In genomic region chr17:43212641-43213490, GRCh38 we compare ENCODE assay signal across 8 cellular contexts. TPM values are rescaled to one million over a fixed set of nuclear protein-coding genes. Genes with fewer than 3 reads are reported as not detected.
DNase-seq lines count a peak whose midpoint lies in the region; ATAC-seq and TF ChIP-seq lines count a peak whose summit lies in the region.

No MANE protein-coding gene starts in this region.

- H3K9me3 ChIP-seq in Caco-2 (no peaks in the 10 kb centered on the region), neural progenitor cell (ENCODE audit: low read depth) (no peaks in the 10 kb centered on the region)
- no peaks in the 10 kb centered on the region for H3K9me3 ChIP-seq in effector memory CD4-positive, alpha-beta T cell (ENCODE audit: control insufficient read depth, low read length)

- H3F3A ChIP-seq in neural progenitor cell (ENCODE audit: low read depth): peaks cover 29% of the 10 kb centered on the region

- CTCF ChIA-PET in Caco-2 (lab: Charles Lee): interaction anchor here (0.9 to 2.5 kb wide), 3 partner anchors 9 to 41 kb away, joined by 3 to 10 read pairs (median 3); partner anchors contain the start of gene NBR1

- intact Hi-C loops in Caco-2 (cut with micrococcal nuclease; ENCODE audit: unreplicated experiment): loop anchor here (1.0 kb wide), 1 partner anchor 41 kb away; no protein-coding TSS in a partner anchor

- no peak overlapping the region for H2AFZ ChIP-seq in neural progenitor cell (replicated peaks)

- H3K4me3 Mint-ChIP-seq in Caco-2 (ENCODE audit: unreplicated experiment) (peak overlapping the region; percentile 92), neural progenitor cell (peak overlapping the region; percentile 87)

- H3K27me3 ChIP-seq in Caco-2 (replicated peaks; ENCODE audit: control insufficient read depth, insufficient read depth, low read length): no peaks in the 10 kb centered on the region
- no peaks in the 10 kb centered on the region for H3K27me3 ChIP-seq in effector memory CD4-positive, alpha-beta T cell (replicated peaks; ENCODE audit: control insufficient read depth, insufficient read depth, low read length, poor library complexity, severe bottlenecking)
- H3K27me3 ChIP-seq in neural progenitor cell: no peaks in the 10 kb centered on the region

- H3K27me3 Mint-ChIP-seq in Caco-2 (ENCODE audit: insufficient read depth, unreplicated experiment) (no peaks in the 10 kb centered on the region), neural progenitor cell (ENCODE audit: insufficient read depth, low read depth) (peaks cover 11% of the 10 kb centered on the region)

- peaks cover 15% of the 10 kb centered on the region for H3K36me3 Mint-ChIP-seq in Caco-2 (ENCODE audit: insufficient read depth, unreplicated experiment)
- peaks cover 11% of the 10 kb centered on the region for H3K36me3 Mint-ChIP-seq in neural progenitor cell

- H3K27ac ChIP-seq in effector memory CD4-positive, alpha-beta T cell (ENCODE audit: insufficient read depth, low read length, poor library complexity, severe bottlenecking): peak overlapping the region; percentile 79
- H3K27ac ChIP-seq in neural progenitor cell: no peak overlapping the region

- H3K4me1 ChIP-seq in Caco-2: peaks cover 26% of the 10 kb centered on the region
- H3K4me1 ChIP-seq in effector memory CD4-positive, alpha-beta T cell (ENCODE audit: control insufficient read depth, insufficient read depth, low read length, poor library complexity, severe bottlenecking): peaks cover 10% of the 10 kb centered on the region
- peaks cover 6% of the 10 kb centered on the region for H3K4me1 ChIP-seq in neural progenitor cell

- no peaks in the 10 kb centered on the region for H3K79me2 ChIP-seq in neural progenitor cell (ENCODE audit: low read depth)

- peak overlapping the region; percentile 77 for H3K27ac Mint-ChIP-seq in Caco-2 (ENCODE audit: unreplicated experiment)
- H3K27ac Mint-ChIP-seq in neural progenitor cell: no peak overlapping the region

- no peak overlapping the region for H3K9ac ChIP-seq in neural progenitor cell

- H3K9me3 Mint-ChIP-seq in Caco-2 (ENCODE audit: unreplicated experiment) (no peaks in the 10 kb centered on the region), neural progenitor cell (no peaks in the 10 kb centered on the region)

- peaks cover 10% of the 10 kb centered on the region for H3K4me1 Mint-ChIP-seq in Caco-2 (ENCODE audit: low read depth, unreplicated experiment)
- H3K4me1 Mint-ChIP-seq in neural progenitor cell: peaks cover 8% of the 10 kb centered on the region

- DNase-seq in Caco-2 (peak in 1 of 2 experiments; percentile 28), NCI-H82 treated with DMSO at 0.1 percent for 48 hours (lab: John Stamatoyannopoulos, UW; ENCODE audit: unreplicated experiment) (peak; percentile 66), neural progenitor cell (ENCODE audit: low spot score) (no peak), NCI-H1092 (lab: John Stamatoyannopoulos, UW) (no peak), AG20443 (ENCODE audit: low spot score) (no peak), amniotic stem cell (lab: John Stamatoyannopoulos, UW) (no peak)
- no peak for DNase-seq in effector memory CD4-positive, alpha-beta T cell

- no peaks in the 10 kb centered on the region for H4K20me1 ChIP-seq in neural progenitor cell (ENCODE audit: low read depth)

- BruUV-seq in Caco-2 (replicated peaks; lab: Mats Ljungman, UMichigan): no TSS peak

- POLR2A ChIA-PET in Caco-2 (lab: Charles Lee): interaction anchor here (0.5 to 3.7 kb wide), 4 partner anchors 9 to 103 kb away, joined by 3 to 30 read pairs (median 4); partner anchors contain the start of gene NBR1

- H3K36me3 ChIP-seq in Caco-2 (ENCODE audit: control insufficient read depth, insufficient read depth, low read length): peaks cover 2% of the 10 kb centered on the region
- H3K36me3 ChIP-seq in effector memory CD4-positive, alpha-beta T cell (ENCODE audit: control insufficient read depth, insufficient read depth, low read length): peaks cover 11% of the 10 kb centered on the region
- H3K36me3 ChIP-seq in neural progenitor cell: no peaks in the 10 kb centered on the region

- peak overlapping the region; percentile 75 for H3K4me2 ChIP-seq in neural progenitor cell

- H3K4me3 ChIP-seq in Caco-2 (ENCODE audit: low read depth, low read length) (no peak overlapping the region; the same call in 1 of the 2 replicates), neural progenitor cell (peak overlapping the region; percentile 58)
- peak overlapping the region; percentile 79 for H3K4me3 ChIP-seq in effector memory CD4-positive, alpha-beta T cell (ENCODE audit: insufficient read depth, low read depth, low read length, poor library complexity, severe bottlenecking)

- ATAC-seq in HG03196 (IDR thresholded peaks at IDR 0.05; ENCODE audit: unreplicated experiment): no peak

- TF ChIP-seq CTCF in Caco-2 (IDR thresholded peaks at IDR 0.05; ENCODE audit: insufficient read depth in 1 of 2, low read depth in 1 of 2, low read length in 1 of 2, severe bottlenecking in 1 of 2, unreplicated experiment in 1 of 2) (no peak), neural progenitor cell (IDR thresholded peaks at IDR 0.05) (no peak)

RNA-seq across cellular contexts. Expression of gene TMEM106A, which starts 1.2 kb away (rescaled TPM):
- total RNA-seq in Caco-2 (2022) (6.9 and 8.0 TPM in 2 replicates), neural progenitor cell (ENCODE audit: low replicate concordance) (1.7 and 2.4 TPM in 2 replicates)

RNA-seq across cellular contexts. Expression of gene CCDC200, which starts 15.6 kb away (rescaled TPM):
- total RNA-seq in Caco-2 (2022) (not detected in 2 replicates), neural progenitor cell (ENCODE audit: low replicate concordance) (not detected in 2 replicates)

RNA-seq across cellular contexts. Expression of gene RNU2-1, which starts 20.9 kb away (rescaled TPM):
- total RNA-seq in Caco-2 (2022) (4,208 and 4,542 TPM in 2 replicates), neural progenitor cell (ENCODE audit: low replicate concordance) (not detected in 2 replicates)

RNA-seq across cellular contexts. Expression of gene NBR1, which starts 41.9 kb away (rescaled TPM):
- total RNA-seq in Caco-2 (2022): 53.9 and 55.4 TPM in 2 replicates
- total RNA-seq in neural progenitor cell (ENCODE audit: low replicate concordance): 67.4 and 76.5 TPM in 2 replicates

Comparison
In these comparisons a context has a peak if more than half of its experiments do, and no peak if none do; other contexts are left out.
1. RNA of gene RNU2-1, which starts 20.9 kb away (total RNA-seq): 4,208 to 4,542 TPM in Caco-2; not detected in neural progenitor cell; every median in the first group is over 1,000 times any median in the second.